8 cellular contexts compared by ENCODE assay signal in the genomic region with DNA sequence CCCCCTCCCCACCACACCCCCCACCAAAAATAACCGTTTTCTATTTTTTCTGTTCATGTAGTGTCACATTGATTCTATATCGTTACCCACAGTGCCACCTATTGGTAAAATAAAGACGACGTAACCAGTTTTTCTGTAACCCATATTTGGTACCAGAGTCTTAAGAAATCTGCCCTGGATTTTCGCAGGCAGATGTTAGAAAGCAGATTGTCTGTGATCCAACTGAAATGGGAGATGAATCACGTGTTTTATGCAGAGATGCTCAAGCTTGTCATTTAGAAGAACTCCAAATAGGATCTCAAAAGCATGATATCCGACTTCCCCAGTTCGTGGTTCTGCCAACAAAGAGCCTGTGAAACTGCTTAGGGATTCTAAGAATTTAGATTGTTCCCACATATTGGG.
DNase-seq lines count a peak whose midpoint lies in the region; ATAC-seq and TF ChIP-seq lines count a peak whose summit lies in the region.

No MANE protein-coding gene starts in this region.

- TF ChIP-seq POLR2A in body of pancreas (IDR thresholded peaks at IDR 0.05): no peak
- no peak for TF ChIP-seq POLR2A in tibial nerve (IDR thresholded peaks at IDR 0.05)

- H3K27ac Mint-ChIP-seq in immature natural killer cell: no peak overlapping the region

- 17 to 20% methylated on average over 8 of the region's 8 CpGs for WGBS in body of pancreas, 2 donors
- 5 to 11% methylated on average over 8 of the region's 8 CpGs for WGBS in tibial nerve, 2 donors

- H3K27ac ChIP-seq in body of pancreas (no peak overlapping the region), tibial nerve (no peak overlapping the region)

- DNase-seq in DMS114 treated with DMSO at 0.1 percent for 48 hours (lab: John Stamatoyannopoulos, UW; ENCODE audit: unreplicated experiment) (peak; percentile 29), MV-4-11 (lab: John Stamatoyannopoulos, UW) (peak; percentile 25), body of pancreas (peak in 1 of 4 donors; percentile 25), immature natural killer cell (peak in 2 of 3 donors; percentile 3 to 5), tibial nerve (ENCODE audit: low spot score in 2 of 2) (peak in 1 of 2 donors; percentile 49), mucosa of gallbladder (ENCODE audit: low spot score) (no peak)
- no peak for DNase-seq in activated CD4-positive, alpha-beta T cell treated with anti-CD3 and anti-CD28 coated beads, Interleukin-2, amount 50 U/mL, for 48 hours

- no peaks in the 10 kb centered on the region for H3K4me1 ChIP-seq in body of pancreas
- peaks cover 0 to 8% (median 0%) of the 10 kb centered on the region in 4 donors for H3K4me1 ChIP-seq in tibial nerve

- H3K9me3 ChIP-seq in body of pancreas (no peaks in the 10 kb centered on the region), tibial nerve (no peaks in the 10 kb centered on the region)

- H3K4me3 ChIP-seq in body of pancreas: no peak overlapping the region
- no peak overlapping the region for H3K4me3 ChIP-seq in tibial nerve

- H3K4me1 Mint-ChIP-seq in immature natural killer cell: no peaks in the 10 kb centered on the region

- no peak for TF ChIP-seq EP300 in tibial nerve (IDR thresholded peaks at IDR 0.05)

- H3K36me3 Mint-ChIP-seq in immature natural killer cell: no peaks in the 10 kb centered on the region

- TF ChIP-seq CTCF in body of pancreas (IDR thresholded peaks at IDR 0.05) (peak in 6 of 7 experiments; percentile 39 to 62 (median 58)), tibial nerve (IDR thresholded peaks at IDR 0.05) (peak; percentile 44 to 56 (median 55))

- H3K27me3 Mint-ChIP-seq in immature natural killer cell (ENCODE audit: low read depth in 3 of 3): peaks cover 2 to 14% (median 2%) of the 10 kb centered on the region in 3 donors

- H3K36me3 ChIP-seq in body of pancreas (replicated peaks in 1 of 2; ENCODE audit: insufficient read depth in 1 of 2, low read depth in 2 of 2) (no peaks in the 10 kb centered on the region), tibial nerve (no peaks in the 10 kb centered on the region)

- H3K4me3 Mint-ChIP-seq in immature natural killer cell: no peak overlapping the region

- H3K27me3 ChIP-seq in body of pancreas: no peaks in the 10 kb centered on the region
- H3K27me3 ChIP-seq in tibial nerve: peaks cover 0 to 4% of the 10 kb centered on the region in 2 donors

- peak; percentile 69 for ATAC-seq in GM21447 (IDR thresholded peaks at IDR 0.05; ENCODE audit: unreplicated experiment)
- ATAC-seq in body of pancreas: peak; percentile 69

- intact Hi-C loops in body of pancreas (cut with DNase I): no loop called here

- peaks cover 0 to 6% (median 0%) of the 10 kb centered on the region in 6 donors for H3K9me3 Mint-ChIP-seq in immature natural killer cell

Comparison
In these comparisons a context has a peak if more than half of its experiments do, and no peak if none do; other contexts are left out.
1. DNase-seq: peak in DMS114 treated with DMSO at 0.1 percent for 48 hours (single experiment), MV-4-11 (single experiment) and immature natural killer cell (2 of 3); none in mucosa of gallbladder (single experiment) and activated CD4-positive, alpha-beta T cell treated with anti-CD3 and anti-CD28 coated beads, Interleukin-2, amount 50 U/mL, for 48 hours (0 of 2).